7 cellular contexts compared by ENCODE assay signal in the genomic region with DNA sequence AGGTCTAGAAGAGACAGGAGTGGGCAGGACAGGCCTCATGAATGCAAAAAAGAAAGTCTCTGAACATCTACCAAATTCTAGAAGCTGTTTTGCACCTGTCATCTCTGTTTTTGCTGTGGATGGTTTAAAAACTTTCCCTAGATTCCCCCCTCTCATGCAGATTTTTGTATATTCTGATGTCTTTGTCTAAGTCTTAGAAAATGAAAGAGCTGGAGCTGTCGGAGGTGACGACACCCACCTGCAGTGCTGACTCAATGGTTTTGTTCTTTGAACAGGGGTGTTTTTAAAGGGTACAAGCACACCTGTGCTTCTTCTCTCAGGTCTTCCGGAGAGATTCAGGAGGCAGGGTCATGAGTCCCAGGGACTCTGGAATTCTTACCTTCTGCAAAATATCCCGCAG.
DNase-seq lines count a peak whose midpoint lies in the region; ATAC-seq and TF ChIP-seq lines count a peak whose summit lies in the region.
"Not testable (repeated sequence)": the region's sequence is repeated elsewhere in the genome, so short reads cannot be mapped to it uniquely, and the experiment has no call there.

No MANE protein-coding gene starts in this region.

- H3K4me3 Mint-ChIP-seq in CD4-positive, alpha-beta T cell, result peak overlapping the region; percentile 67
- not testable (repeated sequence) for H3K4me3 Mint-ChIP-seq in activated B cell treated with CpG ODN at 0.5 μM for 24 hours; activated naive CD8-positive, alpha-beta T cell
- peak overlapping the region in 1 of 2 donors; percentile 28 for H3K4me3 Mint-ChIP-seq in activated T-cell treated with anti-CD3 and anti-CD28 coated beads, Interleukin-2, amount 50 U/mL, for 72 hours
- peak overlapping the region; percentile 11 for H3K4me3 Mint-ChIP-seq in neural progenitor cell

- not testable (repeated sequence) for H3F3A ChIP-seq in PC-3 (ENCODE audit: low read length, unreplicated experiment); neural progenitor cell (ENCODE audit: low read depth)

- CTCF ChIA-PET in CD4-positive, alpha-beta T cell (lab: Charles Lee); PC-3 (lab: Charles Lee); activated B cell treated with CpG ODN at 0.5 μM for 24 hours (lab: Charles Lee): not testable (repeated sequence)

- BruUV-seq in PC-3 (replicated peaks; lab: Mats Ljungman, UMichigan), result not testable (repeated sequence)

- not testable (repeated sequence) for H3K27me3 Mint-ChIP-seq in CD4-positive, alpha-beta T cell; activated B cell treated with CpG ODN at 0.5 μM for 24 hours; activated T-cell treated with anti-CD3 and anti-CD28 coated beads, Interleukin-2, amount 50 U/mL, for 72 hours (ENCODE audit: low read depth); activated naive CD8-positive, alpha-beta T cell; neural progenitor cell (ENCODE audit: insufficient read depth, low read depth)

- not testable (repeated sequence) for DNase-seq in CD4-positive, alpha-beta T cell; PC-3; activated B cell treated with CpG ODN at 0.5 μM for 24 hours; activated T-cell treated with anti-CD3 and anti-CD28 coated beads, Interleukin-2, amount 50 U/mL, for 72 hours; neural progenitor cell (ENCODE audit: low spot score)
- peak in 34 of 42 donors; percentile 17 to 77 (median 51) for DNase-seq in head of caudate nucleus

- H3K4me3 ChIP-seq in PC-3 (ENCODE audit: low read length); neural progenitor cell: not testable (repeated sequence)

- not testable (repeated sequence) for H3K9ac ChIP-seq in PC-3 (ENCODE audit: low read length); neural progenitor cell

- H3K36me3 ChIP-seq in PC-3 (ENCODE audit: low read depth, low read length); neural progenitor cell: not testable (repeated sequence)

- H2AFZ ChIP-seq in PC-3 (ENCODE audit: low read length); neural progenitor cell (replicated peaks): not testable (repeated sequence)

- H3K4me1 ChIP-seq in PC-3 (ENCODE audit: insufficient read depth, low read length), result peaks cover 27% of the 10 kb centered on the region
- H3K4me1 ChIP-seq in neural progenitor cell, result not testable (repeated sequence)

- not testable (repeated sequence) for H3K27ac Mint-ChIP-seq in CD4-positive, alpha-beta T cell; neural progenitor cell
- H3K27ac Mint-ChIP-seq in activated B cell treated with CpG ODN at 0.5 μM for 24 hours, result peak overlapping the region; percentile 30
- H3K27ac Mint-ChIP-seq in activated T-cell treated with anti-CD3 and anti-CD28 coated beads, Interleukin-2, amount 50 U/mL, for 72 hours, result peak overlapping the region; percentile 73
- H3K27ac Mint-ChIP-seq in activated naive CD8-positive, alpha-beta T cell, result peak overlapping the region; percentile 46

- intact Hi-C loops in CD4-positive, alpha-beta T cell (cut with DNase I, micrococcal nuclease), result loop anchor here in 1 of 2 experiments (10.0 kb wide), 1 partner anchor 688 kb away; a partner anchor contains a TSS
- intact Hi-C loops in PC-3 (cut with micrococcal nuclease); head of caudate nucleus (cut with DNase I): not testable (repeated sequence)
- intact Hi-C loops in activated B cell treated with CpG ODN at 0.5 μM for 24 hours (cut with micrococcal nuclease), result loop anchor here (10.0 kb wide), 1 partner anchor 688 kb away; a partner anchor contains a TSS

- POLR2A ChIA-PET in CD4-positive, alpha-beta T cell (lab: Charles Lee); PC-3 (lab: Charles Lee; ENCODE audit: unreplicated experiment); activated B cell treated with CpG ODN at 0.5 μM for 24 hours (lab: Charles Lee): not testable (repeated sequence)

- peak overlapping the region; percentile 100; the same call in 1 of the 2 replicates for H3K4me2 ChIP-seq in PC-3 (ENCODE audit: low read length)
- H3K4me2 ChIP-seq in neural progenitor cell, result not testable (repeated sequence)

- H3K36me3 Mint-ChIP-seq in CD4-positive, alpha-beta T cell (ENCODE audit: low read depth); activated B cell treated with CpG ODN at 0.5 μM for 24 hours (ENCODE audit: low read depth); activated T-cell treated with anti-CD3 and anti-CD28 coated beads, Interleukin-2, amount 50 U/mL, for 72 hours (ENCODE audit: insufficient read depth in 2 of 2); activated naive CD8-positive, alpha-beta T cell; neural progenitor cell: not testable (repeated sequence)

- H3K9me3 ChIP-seq in CD4-positive, alpha-beta T cell (ENCODE audit: control insufficient read depth, low read length); PC-3 (ENCODE audit: low read length); neural progenitor cell (ENCODE audit: low read depth): not testable (repeated sequence)

- ATAC-seq in CD4-positive, alpha-beta T cell (ENCODE audit: poor library complexity); PC-3; activated B cell treated with CpG ODN at 0.5 μM for 24 hours (ENCODE audit: low read depth); activated T-cell treated with anti-CD3 and anti-CD28 coated beads, Interleukin-2, amount 50 U/mL, for 72 hours (replicated peaks in 1 of 2): not testable (repeated sequence)

- not testable (repeated sequence) for H3K9me2 ChIP-seq in PC-3 (replicated peaks; ENCODE audit: low read length)

- not testable (repeated sequence) for H3K9me3 Mint-ChIP-seq in CD4-positive, alpha-beta T cell; activated B cell treated with CpG ODN at 0.5 μM for 24 hours; activated T-cell treated with anti-CD3 and anti-CD28 coated beads, Interleukin-2, amount 50 U/mL, for 72 hours; activated naive CD8-positive, alpha-beta T cell (ENCODE audit: low read depth); neural progenitor cell

- not testable (repeated sequence) for H3K79me2 ChIP-seq in PC-3 (ENCODE audit: low read length); neural progenitor cell (ENCODE audit: low read depth)

- not testable (repeated sequence) for H3K27ac ChIP-seq in CD4-positive, alpha-beta T cell (ENCODE audit: low read depth, low read length); PC-3 (ENCODE audit: low read length); neural progenitor cell

- TF ChIP-seq CTCF in CD4-positive, alpha-beta T cell (IDR thresholded peaks at IDR 0.05); PC-3 (conservative IDR thresholded peaks at IDR 0.05; ENCODE audit: low read depth, low read length); activated B cell treated with CpG ODN at 0.5 μM for 24 hours (IDR thresholded peaks at IDR 0.05); neural progenitor cell (IDR thresholded peaks at IDR 0.05): not testable (repeated sequence)

- H4K20me1 ChIP-seq in PC-3 (ENCODE audit: low read length); neural progenitor cell (ENCODE audit: low read depth): not testable (repeated sequence)

- peaks cover 25% of the 10 kb centered on the region for H3K4me1 Mint-ChIP-seq in CD4-positive, alpha-beta T cell (ENCODE audit: low read depth)
- H3K4me1 Mint-ChIP-seq in activated B cell treated with CpG ODN at 0.5 μM for 24 hours (peaks cover 12% of the 10 kb centered on the region), neural progenitor cell (peaks cover 18% of the 10 kb centered on the region)
- peaks cover 32% of the 10 kb centered on the region for H3K4me1 Mint-ChIP-seq in activated T-cell treated with anti-CD3 and anti-CD28 coated beads, Interleukin-2, amount 50 U/mL, for 72 hours (ENCODE audit: low read depth)
- H3K4me1 Mint-ChIP-seq in activated naive CD8-positive, alpha-beta T cell (ENCODE audit: low read depth), result peaks cover 23% of the 10 kb centered on the region

- H3K27me3 ChIP-seq in CD4-positive, alpha-beta T cell (ENCODE audit: control insufficient read depth, insufficient read depth, low read length); PC-3 (ENCODE audit: low read length); neural progenitor cell: not testable (repeated sequence)
